8 cellular contexts compared by ENCODE assay signal in the genomic region with DNA sequence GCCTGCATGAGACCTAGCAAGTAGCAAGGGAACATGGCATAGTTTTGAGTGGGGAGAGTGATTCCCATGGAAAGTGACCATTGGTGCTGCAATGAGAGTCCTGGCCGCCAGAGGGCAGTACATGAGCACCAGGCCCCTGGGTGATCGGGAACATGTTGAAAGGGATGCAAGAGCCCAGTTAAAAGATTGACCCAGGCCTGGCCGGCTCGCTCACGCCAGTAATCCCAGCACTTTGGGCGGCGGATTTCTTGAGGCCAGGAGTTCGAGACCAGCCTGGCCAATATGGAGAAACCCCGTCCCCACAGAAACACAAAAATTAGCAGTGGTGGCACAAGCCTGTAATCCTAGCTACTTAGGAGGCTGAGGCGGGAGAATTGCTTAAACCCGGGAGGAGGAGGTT. TPM values are rescaled to one million over a fixed set of nuclear protein-coding genes. Genes with fewer than 3 reads are reported as not detected.
A peak's percentile ranks its signal among the peaks of the same experiment; 100 is the strongest.
DNase-seq lines count a peak whose midpoint lies in the region; ATAC-seq and TF ChIP-seq lines count a peak whose summit lies in the region.

No MANE protein-coding gene starts in this region.

- WGBS in smooth muscle cell (ENCODE audit: low lambda C conversion rate) = 20% methylated on average over 11 of the region's 11 CpGs

- H3K36me3 ChIP-seq in smooth muscle cell (ENCODE audit: low read depth) = peaks cover 3% of the 10 kb centered on the region

- H3K9ac ChIP-seq in smooth muscle cell (ENCODE audit: low read depth) = no peak overlapping the region

- no peaks in the 10 kb centered on the region for H3K4me1 ChIP-seq in smooth muscle cell (ENCODE audit: low read depth)

- H3K9me3 ChIP-seq in smooth muscle cell (replicated peaks; ENCODE audit: low read depth) = no peaks in the 10 kb centered on the region

- H3K27me3 ChIP-seq in smooth muscle cell (ENCODE audit: low read depth) = no peaks in the 10 kb centered on the region

- no peak overlapping the region for H3K4me2 ChIP-seq in smooth muscle cell

- POLR2A ChIA-PET in T-cell (lab: Charles Lee) = no interaction called here

- no peaks in the 10 kb centered on the region for H4K20me1 ChIP-seq in smooth muscle cell (ENCODE audit: low read depth)

- H3K27ac ChIP-seq in smooth muscle cell (ENCODE audit: low read depth) = no peak overlapping the region

- no peaks in the 10 kb centered on the region for H3K79me2 ChIP-seq in smooth muscle cell (ENCODE audit: low read depth)

- H2AFZ ChIP-seq in smooth muscle cell (ENCODE audit: low read depth) = no peak overlapping the region

- CTCF ChIA-PET in T-cell (lab: Charles Lee) = interaction anchor here (0.6 to 8.0 kb wide), 13 partner anchors 9 to 692 kb away, joined by 3 to 121 read pairs (median 4); no protein-coding TSS in a partner anchor

- no peaks in the 10 kb centered on the region for H3K36me3 Mint-ChIP-seq in T-cell

- no peak overlapping the region for H3K27ac Mint-ChIP-seq in T-cell

- H3K4me1 Mint-ChIP-seq in T-cell = no peaks in the 10 kb centered on the region

- peak; percentile 69 for DNase-seq in DMS53 (lab: John Stamatoyannopoulos, UW)
- DNase-seq in HK-2 (ENCODE audit: unreplicated experiment) = peak; percentile 56
- peak in 27 of 34 experiments; percentile 3 to 57 (median 35) for DNase-seq in T-cell
- DNase-seq in amniotic epithelial cell (ENCODE audit: low read depth) = peak; percentile 77
- peak; percentile 47 for DNase-seq in hepatic stellate cell (ENCODE audit: low spot score)
- DNase-seq in smooth muscle cell (lab: John Stamatoyannopoulos, UW; ENCODE audit: unreplicated experiment) = peak; percentile 28
- no peak for DNase-seq in NCI-H510A (lab: John Stamatoyannopoulos, UW)

- TF ChIP-seq CTCF in smooth muscle cell (IDR thresholded peaks at IDR 0.05; ENCODE audit: borderline replicate concordance, insufficient read depth, poor library complexity, severe bottlenecking) = peak; percentile 92

- peak; percentile 90 for ATAC-seq in GM21381 (IDR thresholded peaks at IDR 0.05; ENCODE audit: unreplicated experiment)
- ATAC-seq in T-cell (replicated peaks in 1 of 4) = peak in 3 of 4 experiments; percentile 55 to 61 (median 58)

- H3F3A ChIP-seq in smooth muscle cell (ENCODE audit: low read depth) = no peaks in the 10 kb centered on the region

- peaks cover 23 to 31% of the 10 kb centered on the region in 2 donors for H3K27me3 Mint-ChIP-seq in T-cell

- no peak overlapping the region for H3K4me3 ChIP-seq in smooth muscle cell

- no peaks in the 10 kb centered on the region for H3K9me3 Mint-ChIP-seq in T-cell

- no peak overlapping the region for H3K4me3 Mint-ChIP-seq in T-cell

RNA-seq across cellular contexts. Expression of gene FAP, which starts 22.2 kb away (rescaled TPM):
- total RNA-seq in T-cell (under 1 TPM in 2 of 5 donors, not detected in 3; 0.85 to 0.88 TPM), smooth muscle cell (47.0 and 94.5 TPM in 2 replicates)
- 22.3 and 29.6 TPM in 2 replicates for polyA plus RNA-seq in smooth muscle cell

Comparison
In these comparisons a context has a peak if more than half of its experiments do, and no peak if none do; other contexts are left out.
1. RNA of gene FAP, which starts 22.2 kb away (total RNA-seq): 47.0 to 94.5 TPM in smooth muscle cell; 0.85 to 0.88 TPM in T-cell; every median in the first group is over 10 times any median in the second.